ENCODE assay signal across 24 cellular contexts in the genomic region with DNA sequence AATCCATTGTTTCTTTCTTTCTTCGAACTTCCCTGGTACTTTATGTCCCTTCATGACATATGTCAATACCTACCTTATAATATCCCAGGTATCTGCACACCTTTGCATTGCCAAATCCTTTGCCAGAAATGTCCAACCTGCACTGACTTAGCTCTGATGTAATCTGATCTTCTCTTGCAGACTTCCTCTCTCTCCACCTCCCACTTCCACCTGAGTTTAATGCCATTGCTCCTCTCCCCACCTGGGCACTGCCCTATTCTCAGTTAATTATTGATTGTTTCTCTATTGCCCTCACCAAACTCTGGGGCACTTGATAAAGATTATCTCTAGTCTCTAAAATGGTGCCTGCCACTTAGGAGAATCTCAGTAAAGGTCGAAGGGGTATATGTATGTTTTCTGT. TPM values are rescaled to one million over a fixed set of nuclear protein-coding genes. Genes with fewer than 3 reads are reported as not detected.
DNase-seq lines count a peak whose midpoint lies in the region; ATAC-seq, FAIRE-seq and TF ChIP-seq lines count a peak whose summit lies in the region.
"Had no signal": no experiment of that assay in that cellular context is flagged by ENCODE, and none has a peak within 500 bp of the region (broad histone marks: within the 10 kb centered on the region; RNA-seq: fewer than 3 reads in every experiment).

No MANE protein-coding gene starts in this region.

- CTCF ChIA-PET in activated CD8-positive, alpha-beta memory T cell treated with anti-CD3 and anti-CD28 coated beads, Interleukin-2, amount 10 ng/mL, durations not matched to agents 7 days and 5 days (lab: Charles Lee): interaction anchor here (0.7 kb wide), 1 partner anchor 25 kb away, joined by 3 read pairs; no protein-coding TSS in a partner anchor

- H3K4me3 Mint-ChIP-seq in activated CD8-positive, alpha-beta memory T cell treated with anti-CD3 and anti-CD28 coated beads, Interleukin-2, amount 10 ng/mL, durations not matched to agents 7 days and 5 days: no peak overlapping the region
- peak overlapping the region; percentile 61 for H3K4me3 Mint-ChIP-seq in activated T-helper 17 cell treated with anti-CD3 and anti-CD28 coated beads, Interleukin-2, amount 50 U/mL, for 72 hours
- H3K4me3 Mint-ChIP-seq in naive thymus-derived CD8-positive, alpha-beta T cell: peak overlapping the region; percentile 17 to 79 (median 62)
- H3K4me3 Mint-ChIP-seq: HFFc6; nephron; stimulated activated effector memory CD8-positive, alpha-beta T cell treated with anti-CD3 and anti-CD28 coated beads, Interleukin-12 subunit alpha, Interleukin-12 subunit beta, amount 100 ng/mL, for 72 hours had no signal

- peak; percentile 31 for FAIRE-seq in GM12891 (lab: Jason Lieb, UNC)
- FAIRE-seq: astrocyte, frontal cortex had no signal

- peaks cover 52% of the 10 kb centered on the region for H3K4me1 Mint-ChIP-seq in activated CD8-positive, alpha-beta memory T cell treated with anti-CD3 and anti-CD28 coated beads, Interleukin-2, amount 10 ng/mL, durations not matched to agents 7 days and 5 days
- H3K4me1 Mint-ChIP-seq in activated T-helper 17 cell treated with anti-CD3 and anti-CD28 coated beads, Interleukin-2, amount 50 U/mL, for 72 hours: peaks cover 49% of the 10 kb centered on the region
- peaks cover 46 to 96% (median 87%) of the 10 kb centered on the region in 4 donors for H3K4me1 Mint-ChIP-seq in naive thymus-derived CD8-positive, alpha-beta T cell
- H3K4me1 Mint-ChIP-seq: nephron had no signal

- no peaks in the 10 kb centered on the region for H3K27me3 Mint-ChIP-seq in activated CD8-positive, alpha-beta memory T cell treated with anti-CD3 and anti-CD28 coated beads, Interleukin-2, amount 10 ng/mL, durations not matched to agents 7 days and 5 days
- no peaks in the 10 kb centered on the region for H3K27me3 Mint-ChIP-seq in activated T-helper 17 cell treated with anti-CD3 and anti-CD28 coated beads, Interleukin-2, amount 50 U/mL, for 72 hours
- H3K27me3 Mint-ChIP-seq in naive thymus-derived CD8-positive, alpha-beta T cell: no peaks in the 10 kb centered on the region

- no peak for DNase-seq in activated CD8-positive, alpha-beta memory T cell treated with anti-CD3 and anti-CD28 coated beads, Interleukin-2, amount 10 ng/mL, durations not matched to agents 7 days and 5 days
- DNase-seq in activated CD8-positive, alpha-beta memory T cell treated with anti-CD3 and anti-CD28 coated beads, Interleukin-2, amount 50 U/mL, for 48 hours: no peak
- no peak for DNase-seq in GM12891 (ENCODE audit: insufficient read length, low spot score)
- DNase-seq in naive thymus-derived CD8-positive, alpha-beta T cell: no peak
- no peak for DNase-seq in HPDE6-E6E7 (ENCODE audit: extremely low spot score)
- no peak for DNase-seq in DMS79 treated with DMSO at 0.1 percent for 48 hours (lab: John Stamatoyannopoulos, UW)
- DNase-seq: activated effector memory CD4-positive, alpha-beta T cell treated with anti-CD3 and anti-CD28 coated beads, Interleukin-2, amount 50 U/mL, for 16 hours; C1 segment of cervical spinal cord; DMS153; effector CD4-positive, alpha-beta T cell; HFFc6; IMR-90; mesenchymal stem cell; NCI-H1694; NCI-H69; sigmoid colon; thyroid gland had no signal

- POLR2A ChIA-PET in naive thymus-derived CD8-positive, alpha-beta T cell (lab: Charles Lee): interaction anchor here (0.6 to 1.4 kb wide), 2 partner anchors 9 to 23 kb away, joined by 4 read pairs; a partner anchor contains a TSS

- H3K9me3 Mint-ChIP-seq in activated CD8-positive, alpha-beta memory T cell treated with anti-CD3 and anti-CD28 coated beads, Interleukin-2, amount 10 ng/mL, durations not matched to agents 7 days and 5 days (ENCODE audit: low read depth): no peaks in the 10 kb centered on the region
- no peaks in the 10 kb centered on the region for H3K9me3 Mint-ChIP-seq in activated T-helper 17 cell treated with anti-CD3 and anti-CD28 coated beads, Interleukin-2, amount 50 U/mL, for 72 hours
- H3K9me3 Mint-ChIP-seq in naive thymus-derived CD8-positive, alpha-beta T cell: no peaks in the 10 kb centered on the region
- H3K9me3 Mint-ChIP-seq: HFFc6; nephron; stimulated activated effector memory CD8-positive, alpha-beta T cell treated with anti-CD3 and anti-CD28 coated beads, Interleukin-12 subunit alpha, Interleukin-12 subunit beta, amount 100 ng/mL, for 72 hours had no signal

- peak overlapping the region; percentile 44 for H3K27ac Mint-ChIP-seq in activated CD8-positive, alpha-beta memory T cell treated with anti-CD3 and anti-CD28 coated beads, Interleukin-2, amount 10 ng/mL, durations not matched to agents 7 days and 5 days
- H3K27ac Mint-ChIP-seq in activated T-helper 17 cell treated with anti-CD3 and anti-CD28 coated beads, Interleukin-2, amount 50 U/mL, for 72 hours: peak overlapping the region; percentile 44
- H3K27ac Mint-ChIP-seq in naive thymus-derived CD8-positive, alpha-beta T cell: peak overlapping the region; percentile 73 to 93 (median 87)
- H3K27ac Mint-ChIP-seq: HFFc6; nephron; stimulated activated effector memory CD8-positive, alpha-beta T cell treated with anti-CD3 and anti-CD28 coated beads, Interleukin-12 subunit alpha, Interleukin-12 subunit beta, amount 100 ng/mL, for 72 hours had no signal

- H3K36me3 Mint-ChIP-seq in activated CD8-positive, alpha-beta memory T cell treated with anti-CD3 and anti-CD28 coated beads, Interleukin-2, amount 10 ng/mL, durations not matched to agents 7 days and 5 days: peaks cover 56% of the 10 kb centered on the region
- H3K36me3 Mint-ChIP-seq in activated T-helper 17 cell treated with anti-CD3 and anti-CD28 coated beads, Interleukin-2, amount 50 U/mL, for 72 hours (ENCODE audit: low read depth): peaks cover 19% of the 10 kb centered on the region
- peaks cover 5 to 22% (median 10%) of the 10 kb centered on the region in 3 donors for H3K36me3 Mint-ChIP-seq in naive thymus-derived CD8-positive, alpha-beta T cell

- TF ChIP-seq POLR2A in GM12891 (IDR thresholded peaks at IDR 0.05; ENCODE audit: low read depth, low read length): no peak

- ATAC-seq in activated CD8-positive, alpha-beta memory T cell treated with anti-CD3 and anti-CD28 coated beads, Interleukin-2, amount 10 ng/mL, durations not matched to agents 7 days and 5 days: no peak
- no peak for ATAC-seq in activated T-helper 17 cell treated with anti-CD3 and anti-CD28 coated beads, Interleukin-2, amount 50 U/mL, for 72 hours (replicated peaks)
- ATAC-seq in naive thymus-derived CD8-positive, alpha-beta T cell: peak; percentile 25 to 37
- ATAC-seq in SK-N-SH treated with all-trans-retinoic acid at 6 μM for 48 hours: no peak
- ATAC-seq: stimulated activated effector memory CD8-positive, alpha-beta T cell treated with anti-CD3 and anti-CD28 coated beads, Interleukin-12 subunit alpha, Interleukin-12 subunit beta, amount 100 ng/mL, for 72 hours had no signal

TF ChIP-seq in GM12891, 5 proteins besides CTCF, POLR2A, EP300 and RAD21:
- TF ChIP-seq SPI1 (IDR thresholded peaks at IDR 0.05; ENCODE audit: low read depth, low read length) (peak; percentile 54), PAX5 (IDR thresholded peaks at IDR 0.05; ENCODE audit: insufficient read depth, low read length, severe bottlenecking) (no peak)
TF ChIP-seq in GM12891: peak in this region for 1.

TF ChIP-seq in SK-N-SH treated with all-trans-retinoic acid at 6 μM for 48 hours, 23 proteins besides CTCF, POLR2A, EP300 and RAD21 (continues in another document):
- TF ChIP-seq ISL1 (CRISPR knock-in tag; IDR thresholded peaks at IDR 0.05) (no peak), RARB (CRISPR knock-in tag; IDR thresholded peaks at IDR 0.05) (no peak), PPARA (CRISPR knock-in tag; IDR thresholded peaks at IDR 0.05; ENCODE audit: borderline replicate concordance) (no peak), ARNTL (CRISPR knock-in tag; IDR thresholded peaks at IDR 0.05; ENCODE audit: borderline replicate concordance, low read depth) (no peak), ESRRG (CRISPR knock-in tag; IDR thresholded peaks at IDR 0.05) (no peak), ZNF70 (CRISPR knock-in tag; IDR thresholded peaks at IDR 0.05) (no peak)
- TF ChIP-seq, protein P1, sequence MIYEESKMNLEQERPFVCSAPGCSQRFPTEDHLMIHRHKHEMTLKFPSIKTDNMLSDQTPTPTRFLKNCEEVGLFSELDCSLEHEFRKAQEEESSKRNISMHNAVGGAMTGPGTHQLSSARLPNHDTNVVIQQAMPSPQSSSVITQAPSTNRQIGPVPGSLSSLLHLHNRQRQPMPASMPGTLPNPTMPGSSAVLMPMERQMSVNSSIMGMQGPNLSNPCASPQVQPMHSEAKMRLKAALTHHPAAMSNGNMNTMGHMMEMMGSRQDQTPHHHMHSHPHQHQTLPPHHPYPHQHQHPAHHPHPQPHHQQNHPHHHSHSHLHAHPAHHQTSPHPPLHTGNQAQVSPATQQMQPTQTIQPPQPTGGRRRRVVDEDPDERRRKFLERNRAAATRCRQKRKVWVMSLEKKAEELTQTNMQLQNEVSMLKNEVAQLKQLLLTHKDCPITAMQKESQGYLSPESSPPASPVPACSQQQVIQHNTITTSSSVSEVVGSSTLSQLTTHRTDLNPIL (CRISPR knock-in tag; IDR thresholded peaks at IDR 0.05; ENCODE audit: low read depth): no peak
- TF ChIP-seq, protein P2, sequence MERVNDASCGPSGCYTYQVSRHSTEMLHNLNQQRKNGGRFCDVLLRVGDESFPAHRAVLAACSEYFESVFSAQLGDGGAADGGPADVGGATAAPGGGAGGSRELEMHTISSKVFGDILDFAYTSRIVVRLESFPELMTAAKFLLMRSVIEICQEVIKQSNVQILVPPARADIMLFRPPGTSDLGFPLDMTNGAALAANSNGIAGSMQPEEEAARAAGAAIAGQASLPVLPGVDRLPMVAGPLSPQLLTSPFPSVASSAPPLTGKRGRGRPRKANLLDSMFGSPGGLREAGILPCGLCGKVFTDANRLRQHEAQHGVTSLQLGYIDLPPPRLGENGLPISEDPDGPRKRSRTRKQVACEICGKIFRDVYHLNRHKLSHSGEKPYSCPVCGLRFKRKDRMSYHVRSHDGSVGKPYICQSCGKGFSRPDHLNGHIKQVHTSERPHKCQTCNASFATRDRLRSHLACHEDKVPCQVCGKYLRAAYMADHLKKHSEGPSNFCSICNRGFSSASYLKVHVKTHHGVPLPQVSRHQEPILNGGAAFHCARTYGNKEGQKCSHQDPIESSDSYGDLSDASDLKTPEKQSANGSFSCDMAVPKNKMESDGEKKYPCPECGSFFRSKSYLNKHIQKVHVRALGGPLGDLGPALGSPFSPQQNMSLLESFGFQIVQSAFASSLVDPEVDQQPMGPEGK (CRISPR knock-in tag; IDR thresholded peaks at IDR 0.05; ENCODE audit: borderline replicate concordance): no peak

RNA-seq across cellular contexts. Expression of a gene that starts 23.0 kb away (rescaled TPM):
- total RNA-seq in activated CD8-positive, alpha-beta memory T cell treated with anti-CD3 and anti-CD28 coated beads, Interleukin-2, amount 10 ng/mL, durations not matched to agents 7 days and 5 days: 100 to 1,000 TPM; 101 to 152 TPM
- polyA plus RNA-seq in GM12891 (2012; ENCODE audit: low read depth, missing spikeins): 56.8 TPM
- total RNA-seq in activated T-helper 17 cell treated with anti-CD3 and anti-CD28 coated beads, Interleukin-2, amount 50 U/mL, for 72 hours: 10 to 100 TPM; 93.3 to 98.3 TPM
- total RNA-seq in naive thymus-derived CD8-positive, alpha-beta T cell: 100 to 1,000 TPM; 130 to 134 TPM
- polyA plus RNA-seq in naive thymus-derived CD8-positive, alpha-beta T cell: 100 to 1,000 TPM; 217 to 299 (median 253) TPM
- total RNA-seq: A673, astrocyte, HFFc6, IMR-90 had no signal
- polyA plus RNA-seq: IMR-90 had no signal

Comparison
In these comparisons a context has a peak if more than half of its experiments do, and no peak if none do; other contexts are left out.
1. ATAC-seq: peak in naive thymus-derived CD8-positive, alpha-beta T cell (2 of 2); none in activated CD8-positive, alpha-beta memory T cell treated with anti-CD3 and anti-CD28 coated beads, Interleukin-2, amount 10 ng/mL, durations not matched to agents 7 days and 5 days (single experiment), activated T-helper 17 cell treated with anti-CD3 and anti-CD28 coated beads, Interleukin-2, amount 50 U/mL, for 72 hours (single experiment) and SK-N-SH treated with all-trans-retinoic acid at 6 μM for 48 hours (single experiment).
2. Peak in every context shown above with its lines, with median percentiles within 50 percentile points of each other: H3K27ac Mint-ChIP-seq.